ENCODE assay signal across 12 cellular contexts in the genomic region with DNA sequence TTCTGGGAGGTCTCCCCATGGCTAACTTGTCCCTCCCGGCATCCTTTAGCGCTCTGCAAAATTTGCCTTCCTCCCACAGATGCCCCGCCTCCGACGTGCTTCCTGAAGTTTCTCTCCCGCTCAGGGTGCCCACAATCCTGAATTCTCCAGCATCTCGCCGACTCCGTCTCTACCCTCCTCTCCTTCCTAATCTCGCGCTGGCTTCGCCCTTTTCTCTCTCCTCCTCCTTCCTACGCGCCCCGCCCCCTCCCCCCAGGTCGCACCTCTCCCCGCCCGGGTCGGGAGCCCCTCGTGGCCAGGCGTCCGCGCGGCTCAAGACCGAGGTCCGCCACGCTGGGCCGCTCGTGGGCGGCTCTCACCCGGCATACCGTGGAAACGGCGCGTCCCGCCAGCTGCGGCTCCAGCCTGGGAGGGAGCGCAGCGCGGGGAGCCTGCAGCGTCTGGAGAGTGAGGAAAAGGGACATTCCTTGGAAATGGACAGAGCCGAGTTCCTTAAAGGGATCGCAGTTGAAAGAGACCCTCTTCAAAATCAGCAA. TPM values are rescaled to one million over a fixed set of nuclear protein-coding genes. Genes with fewer than 3 reads are reported as not detected.
A peak's percentile ranks its signal among the peaks of the same experiment; 100 is the strongest.
DNase-seq lines count a peak whose midpoint lies in the region; ATAC-seq, FAIRE-seq and TF ChIP-seq lines count a peak whose summit lies in the region.
"Had no signal": no experiment of that assay in that cellular context is flagged by ENCODE, and none has a peak within 500 bp of the region (broad histone marks: within the 10 kb centered on the region; RNA-seq: fewer than 3 reads in every experiment).

No MANE protein-coding gene starts in this region.

- peak overlapping the region; percentile 72 for H2AFZ ChIP-seq in astrocyte (ENCODE audit: low read depth, low read length)

- peak overlapping the region; percentile 79 for H3K9ac ChIP-seq in astrocyte (ENCODE audit: low read length)
- H3K9ac ChIP-seq in kidney (ENCODE audit: low read length in 2 of 2): no peak overlapping the region
- no peak overlapping the region for H3K9ac ChIP-seq in stomach smooth muscle (ENCODE audit: low read length in 2 of 2)

- intact Hi-C loops in activated CD4-positive, alpha-beta T cell treated with anti-CD3 and anti-CD28 coated beads, Interleukin-2, amount 10 ng/mL, durations not matched to agents 24 days and 14 days (cut with micrococcal nuclease): loop anchor here (5.0 kb wide), 1 partner anchor 836 kb away; no protein-coding TSS in a partner anchor
- intact Hi-C loops in kidney (cut with DNase I): no loop called here

- no peak for DNase-seq in activated CD4-positive, alpha-beta T cell treated with anti-CD3 and anti-CD28 coated beads, Interleukin-2, amount 10 ng/mL, durations not matched to agents 24 days and 14 days
- DNase-seq in activated CD4-positive, alpha-beta T cell treated with anti-CD3 and anti-CD28 coated beads, Interleukin-2, amount 50 U/mL, for 48 hours: no peak
- DNase-seq in astrocyte (ENCODE audit: low read depth) (peak; percentile 78), kidney (peak; percentile 84), Kasumi-1 (lab: John Stamatoyannopoulos, UW) (no peak)
- DNase-seq: BE2C had no signal

- H3K27me3 Mint-ChIP-seq in activated CD4-positive, alpha-beta T cell treated with anti-CD3 and anti-CD28 coated beads, Interleukin-2, amount 10 ng/mL, durations not matched to agents 24 days and 14 days: peaks cover 53% of the 10 kb centered on the region
- peaks cover 16% of the 10 kb centered on the region for H3K27me3 Mint-ChIP-seq in astrocyte (ENCODE audit: low read depth, unreplicated experiment)

- H3K36me3 Mint-ChIP-seq in activated CD4-positive, alpha-beta T cell treated with anti-CD3 and anti-CD28 coated beads, Interleukin-2, amount 10 ng/mL, durations not matched to agents 24 days and 14 days (ENCODE audit: low read depth): peaks cover 4% of the 10 kb centered on the region
- peaks cover 2% of the 10 kb centered on the region for H3K36me3 Mint-ChIP-seq in astrocyte (ENCODE audit: low read depth, unreplicated experiment)

- no peak overlapping the region for H3K4me3 Mint-ChIP-seq in activated CD4-positive, alpha-beta T cell treated with anti-CD3 and anti-CD28 coated beads, Interleukin-2, amount 10 ng/mL, durations not matched to agents 24 days and 14 days
- H3K4me3 Mint-ChIP-seq in astrocyte (ENCODE audit: unreplicated experiment): peak overlapping the region; percentile 89

- peak overlapping the region; percentile 51 for H3K27ac Mint-ChIP-seq in activated CD4-positive, alpha-beta T cell treated with anti-CD3 and anti-CD28 coated beads, Interleukin-2, amount 10 ng/mL, durations not matched to agents 24 days and 14 days
- H3K27ac Mint-ChIP-seq in astrocyte (ENCODE audit: unreplicated experiment): peak overlapping the region; percentile 90

- H3K27me3 ChIP-seq in astrocyte (ENCODE audit: insufficient read depth, low read length): peaks cover 7% of the 10 kb centered on the region
- peaks cover 56 to 71% of the 10 kb centered on the region in 2 donors for H3K27me3 ChIP-seq in stomach smooth muscle (ENCODE audit: control insufficient read depth in 1 of 2, insufficient read depth in 2 of 2, low read length in 2 of 2)

- TF ChIP-seq CTCF in astrocyte (IDR thresholded peaks at IDR 0.05; ENCODE audit: insufficient read depth, low read depth, low read length): no peak
- no peak for TF ChIP-seq CTCF in kidney (IDR thresholded peaks at IDR 0.05; ENCODE audit: borderline replicate concordance, extremely low read depth, insufficient read depth)

- no peaks in the 10 kb centered on the region for H3K36me3 ChIP-seq in astrocyte (ENCODE audit: insufficient read depth, low read length)
- no peaks in the 10 kb centered on the region for H3K36me3 ChIP-seq in kidney (ENCODE audit: control insufficient read depth in 1 of 2, insufficient read depth in 2 of 2, low read length in 2 of 2)
- H3K36me3 ChIP-seq in stomach smooth muscle (ENCODE audit: control insufficient read depth in 2 of 2, insufficient read depth in 2 of 2, low read length in 2 of 2): no peaks in the 10 kb centered on the region
- H3K36me3 ChIP-seq: BE2C had no signal

- peak overlapping the region; percentile 65 for H3K4me3 ChIP-seq in astrocyte (ENCODE audit: insufficient read depth, low read depth, low read length)
- H3K4me3 ChIP-seq in kidney (ENCODE audit: low read length in 2 of 2): peak overlapping the region; percentile 45 to 49
- H3K4me3 ChIP-seq in stomach smooth muscle (ENCODE audit: low read length in 2 of 2): peak overlapping the region; percentile 47 to 48

- peak overlapping the region; percentile 90 for H3K4me2 ChIP-seq in astrocyte (ENCODE audit: low read length)

- H3K9me3 Mint-ChIP-seq in activated CD4-positive, alpha-beta T cell treated with anti-CD3 and anti-CD28 coated beads, Interleukin-2, amount 10 ng/mL, durations not matched to agents 24 days and 14 days: peaks cover 4% of the 10 kb centered on the region
- H3K9me3 Mint-ChIP-seq in astrocyte (ENCODE audit: unreplicated experiment): peaks cover 3% of the 10 kb centered on the region

- H3K4me1 Mint-ChIP-seq in activated CD4-positive, alpha-beta T cell treated with anti-CD3 and anti-CD28 coated beads, Interleukin-2, amount 10 ng/mL, durations not matched to agents 24 days and 14 days: no peaks in the 10 kb centered on the region
- H3K4me1 Mint-ChIP-seq in astrocyte (ENCODE audit: low read depth, unreplicated experiment): peaks cover 24% of the 10 kb centered on the region

- H4K20me1 ChIP-seq in astrocyte (ENCODE audit: insufficient read depth, low read length): no peaks in the 10 kb centered on the region

- ATAC-seq in GM18909 (IDR thresholded peaks at IDR 0.05; ENCODE audit: poor library complexity, unreplicated experiment) (no peak), HG03442 (IDR thresholded peaks at IDR 0.05; ENCODE audit: unreplicated experiment) (no peak)
- ATAC-seq: HepG2, sciatic nerve had no signal

- H3K9me3 ChIP-seq in astrocyte (ENCODE audit: insufficient read depth, low read depth, low read length) (no peaks in the 10 kb centered on the region), kidney (ENCODE audit: control insufficient read depth in 1 of 2, low read length in 2 of 2) (no peaks in the 10 kb centered on the region), stomach smooth muscle (ENCODE audit: control insufficient read depth in 2 of 2, low read length in 2 of 2) (no peaks in the 10 kb centered on the region)
- H3K9me3 ChIP-seq: BE2C had no signal

- H3K27ac ChIP-seq in astrocyte (ENCODE audit: low read depth, low read length) (peak overlapping the region; percentile 38), kidney (ENCODE audit: low read depth in 2 of 2, low read length in 2 of 2) (no peak overlapping the region), stomach smooth muscle (ENCODE audit: low read length) (no peak overlapping the region)

- FAIRE-seq in astrocyte (lab: Jason Lieb, UNC) (no peak), kidney (lab: Jason Lieb, UNC) (no peak)
- FAIRE-seq: colon, HepG2 had no signal

- peaks cover 11% of the 10 kb centered on the region for H3K79me2 ChIP-seq in astrocyte (ENCODE audit: insufficient read depth, low read length)

- H3K4me1 ChIP-seq in astrocyte (ENCODE audit: insufficient read depth, low read length) (peaks cover 15% of the 10 kb centered on the region), kidney (ENCODE audit: control insufficient read depth in 1 of 2, insufficient read depth in 1 of 2, low read depth in 1 of 2, low read length in 2 of 2) (peaks cover 0 to 7% of the 10 kb centered on the region in 2 donors), stomach smooth muscle (ENCODE audit: control insufficient read depth, insufficient read depth, low read length) (peaks cover 24% of the 10 kb centered on the region)
- H3K4me1 ChIP-seq: BE2C had no signal

RNA-seq across cellular contexts. Expression of a gene that starts 4.8 kb away (rescaled TPM):
- not detected in 2 replicates for total RNA-seq in activated CD4-positive, alpha-beta T cell treated with anti-CD3 and anti-CD28 coated beads, Interleukin-2, amount 10 ng/mL, durations not matched to agents 24 days and 14 days
- total RNA-seq in astrocyte (6.7 and 7.0 TPM in 2 replicates), kidney (44.2 TPM)
- polyA plus RNA-seq in kidney (ENCODE audit: insufficient read depth, low read depth, low replicate concordance): 11.7 TPM
- total RNA-seq: HepG2 had no signal
- polyA plus RNA-seq: HepG2 had no signal

Comparison
In these comparisons a context has a peak if more than half of its experiments do, and no peak if none do; other contexts are left out.
1. DNase-seq: peak in astrocyte (single experiment) and kidney (single experiment); none in activated CD4-positive, alpha-beta T cell treated with anti-CD3 and anti-CD28 coated beads, Interleukin-2, amount 10 ng/mL, durations not matched to agents 24 days and 14 days (single experiment), activated CD4-positive, alpha-beta T cell treated with anti-CD3 and anti-CD28 coated beads, Interleukin-2, amount 50 U/mL, for 48 hours (0 of 2) and Kasumi-1 (0 of 2).
2. Peak in every context shown above with its lines, with median percentiles within 50 percentile points of each other: H3K4me3 ChIP-seq.